Comparison of ENCODE assay signal across 15 cellular contexts in genomic region chr2:193442293-193442692, GRCh38.
DNase-seq lines count a peak whose midpoint lies in the region; ATAC-seq and TF ChIP-seq lines count a peak whose summit lies in the region.
"Had no signal": no experiment of that assay in that cellular context is flagged by ENCODE, and none has a peak within 500 bp of the region (broad histone marks: within the 10 kb centered on the region; RNA-seq: fewer than 3 reads in every experiment).

No MANE protein-coding gene starts in this region.

- H3K9me3 Mint-ChIP-seq in chondrocyte (ENCODE audit: low read depth): peaks cover 1% of the 10 kb centered on the region
- H3K9me3 Mint-ChIP-seq: CD4-positive, alpha-beta T cell had no signal

- no peak for TF ChIP-seq CTCF in chondrocyte (IDR thresholded peaks at IDR 0.05)

- peak; percentile 47 for ATAC-seq in GM18508 (IDR thresholded peaks at IDR 0.05; ENCODE audit: insufficient read depth, unreplicated experiment)
- peak; percentile 39 for ATAC-seq in GM18907 (IDR thresholded peaks at IDR 0.05; ENCODE audit: unreplicated experiment)
- peak; percentile 61 for ATAC-seq in HG02884 (IDR thresholded peaks at IDR 0.05; ENCODE audit: unreplicated experiment)
- ATAC-seq: A549; CD8-positive, alpha-beta T cell had no signal

- H3K36me3 Mint-ChIP-seq in chondrocyte (ENCODE audit: low read depth): peaks cover 2% of the 10 kb centered on the region
- H3K36me3 Mint-ChIP-seq: CD8-positive, alpha-beta T cell had no signal

- H3K4me1 Mint-ChIP-seq in chondrocyte (ENCODE audit: low read depth): no peaks in the 10 kb centered on the region
- H3K4me1 Mint-ChIP-seq: B cell had no signal

- no peak overlapping the region for H3K27ac Mint-ChIP-seq in chondrocyte (ENCODE audit: unreplicated experiment)
- H3K27ac Mint-ChIP-seq: B cell; CD4-positive, alpha-beta T cell; CD8-positive, alpha-beta T cell had no signal

- H3K27me3 Mint-ChIP-seq in chondrocyte (ENCODE audit: low read depth): peaks cover 2% of the 10 kb centered on the region
- H3K27me3 Mint-ChIP-seq: B cell; CD4-positive, alpha-beta T cell had no signal

- no peak for DNase-seq in chondrocyte (ENCODE audit: low spot score)
- DNase-seq in HuH-7.5 (ENCODE audit: low spot score): no peak
- DNase-seq in activated naive CD4-positive, alpha-beta T cell treated with Interleukin-2 at 50 U/mL for 16 hours: no peak
- DNase-seq: AML-193; Caco-2; Calu3; CD4-positive, alpha-beta T cell; CD8-positive, alpha-beta T cell; DMS79 treated with DMSO at 0.1 percent for 48 hours; GDM1 had no signal

- no peak overlapping the region for H3K4me3 Mint-ChIP-seq in chondrocyte (ENCODE audit: unreplicated experiment)
- H3K4me3 Mint-ChIP-seq: B cell; CD4-positive, alpha-beta T cell; CD8-positive, alpha-beta T cell had no signal
